ENCODE assay signal across 9 cellular contexts in genomic region chr20:438581-439469, GRCh38. TPM values are rescaled to one million over a fixed set of nuclear protein-coding genes. Genes with fewer than 3 reads are reported as not detected.
DNase-seq lines count a peak whose midpoint lies in the region; ATAC-seq and TF ChIP-seq lines count a peak whose summit lies in the region.
"Had no signal": no experiment of that assay in that cellular context is flagged by ENCODE, and none has a peak within 500 bp of the region (broad histone marks: within the 10 kb centered on the region; RNA-seq: fewer than 3 reads in every experiment).

No MANE protein-coding gene starts in this region.

- peaks cover 75% of the 10 kb centered on the region for H3K4me1 ChIP-seq in BLaER1

- H3K9ac ChIP-seq in BLaER1, result peak overlapping the region; percentile 72

- H3K4me3 ChIP-seq in BLaER1, result peak overlapping the region; percentile 48

- no peaks in the 10 kb centered on the region for H3K9me3 Mint-ChIP-seq in naive thymus-derived CD8-positive, alpha-beta T cell
- H3K9me3 Mint-ChIP-seq in chondrocyte (ENCODE audit: low read depth), result no peaks in the 10 kb centered on the region

- H3K36me3 ChIP-seq in BLaER1, result peaks cover 77% of the 10 kb centered on the region

- POLR2A ChIA-PET in RWPE1 (lab: Yijun Ruan, JAX; ENCODE audit: low non-redundant PET), result no interaction called here
- POLR2A ChIA-PET in naive thymus-derived CD8-positive, alpha-beta T cell (lab: Charles Lee), result interaction anchor here (0.6 to 2.0 kb wide), 7 partner anchors 23 to 84 kb away, joined by 3 to 13 read pairs (median 3); partner anchors contain the start of genes RBCK1 and TBC1D20

- H3K9me3 ChIP-seq in BLaER1, result no peaks in the 10 kb centered on the region

- H3K27ac ChIP-seq in BLaER1 (peak overlapping the region; percentile 83), RWPE1 (peak overlapping the region; percentile 27)

- no peaks in the 10 kb centered on the region for H3K27me3 Mint-ChIP-seq in naive thymus-derived CD8-positive, alpha-beta T cell
- no peaks in the 10 kb centered on the region for H3K27me3 Mint-ChIP-seq in chondrocyte (ENCODE audit: low read depth)

- peak overlapping the region; percentile 96 for H3K4me2 ChIP-seq in BLaER1

- H3K27ac Mint-ChIP-seq in naive thymus-derived CD8-positive, alpha-beta T cell, result peak overlapping the region; percentile 21 to 87 (median 64)
- no peak overlapping the region for H3K27ac Mint-ChIP-seq in chondrocyte (ENCODE audit: unreplicated experiment)

- peak overlapping the region; percentile 66 to 90 (median 80) for H3K4me3 Mint-ChIP-seq in naive thymus-derived CD8-positive, alpha-beta T cell
- no peak overlapping the region for H3K4me3 Mint-ChIP-seq in chondrocyte (ENCODE audit: unreplicated experiment)

- H4K20me1 ChIP-seq in BLaER1, result peaks cover 89% of the 10 kb centered on the region

- peaks cover 31 to 57% (median 56%) of the 10 kb centered on the region in 4 donors for H3K4me1 Mint-ChIP-seq in naive thymus-derived CD8-positive, alpha-beta T cell
- H3K4me1 Mint-ChIP-seq in chondrocyte (ENCODE audit: low read depth), result peaks cover 15% of the 10 kb centered on the region

- TF ChIP-seq CTCF in RWPE1 (conservative IDR thresholded peaks at IDR 0.05; ENCODE audit: low read depth) (no peak), chondrocyte (IDR thresholded peaks at IDR 0.05) (no peak)

- CTCF ChIA-PET in RWPE1 (lab: Yijun Ruan, JAX), result no interaction called here

- peak; percentile 91 to 93 for ATAC-seq in naive thymus-derived CD8-positive, alpha-beta T cell
- no peak for ATAC-seq in GM21825 (IDR thresholded peaks at IDR 0.05; ENCODE audit: unreplicated experiment)

- no peaks in the 10 kb centered on the region for H3K27me3 ChIP-seq in BLaER1

- no peak for DNase-seq in RWPE1 (ENCODE audit: low spot score)
- peak; percentile 24 to 36 for DNase-seq in activated T-helper 1 cell treated with anti-CD3 and anti-CD28 coated beads, Interleukin-2, amount 50 U/mL, for 16 hours (ENCODE audit: low read depth in 1 of 2, low spot score in 1 of 2)
- DNase-seq in naive thymus-derived CD8-positive, alpha-beta T cell, result peak in 9 of 10 donors; percentile 40 to 79 (median 62)
- DNase-seq in putamen (ENCODE audit: low spot score), result no peak
- DNase-seq in globus pallidus (ENCODE audit: low spot score), result no peak
- no peak for DNase-seq in chondrocyte (ENCODE audit: low spot score)
- DNase-seq: NCI-H187 treated with DMSO at 0.1 percent for 48 hours had no signal

- peaks cover 8 to 71% (median 39%) of the 10 kb centered on the region in 3 donors for H3K36me3 Mint-ChIP-seq in naive thymus-derived CD8-positive, alpha-beta T cell
- H3K36me3 Mint-ChIP-seq in chondrocyte (ENCODE audit: low read depth), result peaks cover 44% of the 10 kb centered on the region

RNA-seq across cellular contexts. Expression of gene TBC1D20, which starts 23.5 kb away (rescaled TPM):
- 10 to 100 TPM; 33.6 to 36.6 TPM for total RNA-seq in naive thymus-derived CD8-positive, alpha-beta T cell
- 10 to 100 TPM; 13.8 to 20.8 (median 19.0) TPM for polyA plus RNA-seq in naive thymus-derived CD8-positive, alpha-beta T cell
- total RNA-seq in chondrocyte, result 56.2 to 64.7 TPM (median 64.0 TPM) in 3 replicates

RNA-seq across cellular contexts. Expression of gene RBCK1, which starts 30.7 kb away (rescaled TPM):
- total RNA-seq in naive thymus-derived CD8-positive, alpha-beta T cell, result 100 to 1,000 TPM; 108 to 116 TPM
- polyA plus RNA-seq in naive thymus-derived CD8-positive, alpha-beta T cell, result 10 to 100 TPM; 65.3 to 82.2 (median 75.7) TPM
- 84.1 to 95.5 TPM (median 94.3 TPM) in 3 replicates for total RNA-seq in chondrocyte

RNA-seq across cellular contexts. Expression of gene TRIB3, which starts 58.3 kb away (rescaled TPM):
- 1 to 10 TPM; 8.7 to 8.9 TPM for total RNA-seq in naive thymus-derived CD8-positive, alpha-beta T cell
- polyA plus RNA-seq in naive thymus-derived CD8-positive, alpha-beta T cell, result 1 to 10 TPM; 5.5 to 6.5 (median 6.2) TPM
- 7.0 to 141 TPM (median 137 TPM) in 3 replicates for total RNA-seq in chondrocyte

Comparison
In these comparisons a context has a peak if more than half of its experiments do, and no peak if none do; other contexts are left out.
1. DNase-seq: peak in activated T-helper 1 cell treated with anti-CD3 and anti-CD28 coated beads, Interleukin-2, amount 50 U/mL, for 16 hours (2 of 2) and naive thymus-derived CD8-positive, alpha-beta T cell (9 of 10); none in RWPE1 (single experiment), putamen (single experiment), globus pallidus (single experiment) and chondrocyte (single experiment).